12 cellular contexts compared by ENCODE assay signal in the genomic region with DNA sequence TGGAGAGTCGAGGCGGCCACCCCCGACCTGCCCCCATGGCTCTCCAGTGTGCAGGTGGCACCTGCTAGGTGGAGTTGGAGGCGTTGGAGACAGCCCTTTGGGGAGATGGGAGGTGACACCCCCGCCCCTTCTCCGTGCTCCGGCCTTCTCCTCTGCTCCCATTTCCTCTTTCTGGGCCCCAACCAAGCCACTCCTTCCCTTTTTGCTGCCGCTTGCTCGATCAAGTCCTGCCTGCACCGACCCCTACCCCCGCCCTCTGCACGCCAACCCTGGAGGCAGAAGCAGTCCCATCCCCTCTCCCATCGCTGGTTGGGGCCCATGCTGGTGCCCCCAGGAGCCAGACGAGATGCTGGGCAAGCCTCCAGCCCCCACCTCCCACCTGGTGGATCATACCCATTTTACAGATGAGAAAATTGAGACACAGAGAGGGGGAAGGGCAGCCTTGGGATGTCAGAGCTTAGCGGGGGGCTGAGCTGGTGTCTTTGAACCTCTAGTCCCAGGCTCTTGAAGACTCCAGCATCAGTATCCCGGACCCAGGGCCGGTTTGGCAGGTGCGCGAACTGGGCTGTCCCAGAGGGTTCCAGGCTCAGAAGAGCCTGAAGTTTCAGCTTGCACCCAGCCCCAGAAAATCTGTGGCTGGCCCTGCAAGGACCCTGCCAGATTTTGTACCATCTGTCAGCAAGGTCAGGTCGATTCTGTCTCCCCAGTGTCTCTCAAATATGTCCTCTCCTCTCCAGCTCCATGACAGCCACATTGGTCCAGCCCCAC. TPM values are rescaled to one million over a fixed set of nuclear protein-coding genes. Genes with fewer than 3 reads are reported as not detected.
A peak's percentile ranks its signal among the peaks of the same experiment; 100 is the strongest.
DNase-seq lines count a peak whose midpoint lies in the region; ATAC-seq, FAIRE-seq and TF ChIP-seq lines count a peak whose summit lies in the region.
"Had no signal": no experiment of that assay in that cellular context is flagged by ENCODE, and none has a peak within 500 bp of the region (broad histone marks: within the 10 kb centered on the region; RNA-seq: fewer than 3 reads in every experiment).

No MANE protein-coding gene starts in this region.

- no peaks in the 10 kb centered on the region for H3K9me3 ChIP-seq in K562 (replicated peaks; ENCODE audit: control insufficient read depth, insufficient read depth, low read depth, low read length)
- H3K9me3 ChIP-seq in esophagus squamous epithelium, result no peaks in the 10 kb centered on the region
- H3K9me3 ChIP-seq: vagina had no signal

- ATAC-seq in K562, result peak; percentile 30
- ATAC-seq in HG03378 (IDR thresholded peaks at IDR 0.05; ENCODE audit: unreplicated experiment), result no peak

- H3K4me3 Mint-ChIP-seq in activated CD4-positive, alpha-beta T cell treated with anti-CD3 and anti-CD28 coated beads, Interleukin-2, amount 10 ng/mL, durations not matched to agents 7 days and 5 days, result no peak overlapping the region

- peak overlapping the region; percentile 35; the same call in 1 of the 2 replicates for H2AFZ ChIP-seq in K562 (ENCODE audit: low read depth, low read length)

- H3K27me3 Mint-ChIP-seq in activated CD4-positive, alpha-beta T cell treated with anti-CD3 and anti-CD28 coated beads, Interleukin-2, amount 10 ng/mL, durations not matched to agents 7 days and 5 days, result no peaks in the 10 kb centered on the region

- H3K36me3 ChIP-seq in K562 (ENCODE audit: control insufficient read depth, insufficient read depth, low read length) (no peaks in the 10 kb centered on the region), esophagus squamous epithelium (peaks cover 0 to 49% (median 6%) of the 10 kb centered on the region in 3 donors)
- H3K36me3 ChIP-seq: vagina had no signal

- 0 out of 4 replicates have a peak overlapping the region, but pooled peaks of 1 of the 2 experiments have one; percentile 23 for H3K9ac ChIP-seq in K562 (ENCODE audit: insufficient read depth in 1 of 2, low read depth in 2 of 2, low read length in 2 of 2)

- no peak for TF ChIP-seq EP300 in K562 (IDR thresholded peaks at IDR 0.05; ENCODE audit: low read length)

- H3K36me3 Mint-ChIP-seq in activated CD4-positive, alpha-beta T cell treated with anti-CD3 and anti-CD28 coated beads, Interleukin-2, amount 10 ng/mL, durations not matched to agents 7 days and 5 days (ENCODE audit: low read depth), result peaks cover 27% of the 10 kb centered on the region

- no peaks in the 10 kb centered on the region for H3K9me1 ChIP-seq in K562 (ENCODE audit: control insufficient read depth, insufficient read depth, low read length)

- no peaks in the 10 kb centered on the region for H3K9me3 Mint-ChIP-seq in activated CD4-positive, alpha-beta T cell treated with anti-CD3 and anti-CD28 coated beads, Interleukin-2, amount 10 ng/mL, durations not matched to agents 7 days and 5 days

- in situ Hi-C loops in K562 (cut with MboI), result no loop called here

- no peaks in the 10 kb centered on the region for H3K79me2 ChIP-seq in K562 (ENCODE audit: control insufficient read depth, insufficient read depth, low read length)

- H4K20me1 ChIP-seq in K562 (replicated peaks; ENCODE audit: control insufficient read depth, insufficient read depth, low read length), result no peaks in the 10 kb centered on the region

- H3K27ac ChIP-seq in K562 (ENCODE audit: extremely low read depth, low read depth, low read length) (no peak overlapping the region), esophagus squamous epithelium (peak overlapping the region in 2 of 4 donors; percentile 13 to 39)
- H3K27ac ChIP-seq: vagina had no signal

- H3K4me3 ChIP-seq in NB4 (ENCODE audit: low read depth, low read length) (no peak overlapping the region), K562 (no peak overlapping the region), esophagus squamous epithelium (no peak overlapping the region)
- H3K4me3 ChIP-seq: vagina had no signal

- H3K4me1 Mint-ChIP-seq in activated CD4-positive, alpha-beta T cell treated with anti-CD3 and anti-CD28 coated beads, Interleukin-2, amount 10 ng/mL, durations not matched to agents 7 days and 5 days, result peaks cover 31% of the 10 kb centered on the region

- no TSS peak for BruUV-seq in K562 (replicated peaks; lab: Mats Ljungman, UMichigan)

- peak overlapping the region; percentile 13 for H3K27ac Mint-ChIP-seq in activated CD4-positive, alpha-beta T cell treated with anti-CD3 and anti-CD28 coated beads, Interleukin-2, amount 10 ng/mL, durations not matched to agents 7 days and 5 days

- WGBS in K562 (ENCODE audit: insufficient coverage, low coverage, missing lambda C conversion rate), result 59% methylated on average over 18 of the region's 20 CpGs
- WGBS in esophagus squamous epithelium, 2 donors, result 61 to 75% methylated on average over 14 to 15 of the region's 20 CpGs

- no peaks in the 10 kb centered on the region; a peak in 1 of 5 replicates for H3K27me3 ChIP-seq in K562 (ENCODE audit: control insufficient read depth in 2 of 2, insufficient read depth in 2 of 2, low read length in 2 of 2)
- peaks cover 0 to 6% (median 0%) of the 10 kb centered on the region in 4 donors for H3K27me3 ChIP-seq in esophagus squamous epithelium
- H3K27me3 ChIP-seq: vagina had no signal

- no peak for TF ChIP-seq RAD21 in K562 (CRISPR knock-in tag; conservative IDR thresholded peaks at IDR 0.05 in 1 of 2, IDR thresholded peaks at IDR 0.05 in 1 of 2)

- TF ChIP-seq CTCF in NB4 (IDR thresholded peaks at IDR 0.05; ENCODE audit: low read depth, low read length) (no peak), K562 (IDR thresholded peaks at IDR 0.05 in 2 of 3, conservative IDR thresholded peaks at IDR 0.05 in 1 of 3; ENCODE audit: insufficient read depth in 2 of 3, low read depth in 1 of 3, low read length in 3 of 3) (no peak), esophagus squamous epithelium (IDR thresholded peaks at IDR 0.05) (no peak)

- POLR2A ChIA-PET in activated CD4-positive, alpha-beta T cell treated with anti-CD3 and anti-CD28 coated beads, Interleukin-2, amount 10 ng/mL, durations not matched to agents 7 days and 5 days (lab: Charles Lee), result no interaction called here
- POLR2A ChIA-PET in K562 (lab: Yijun Ruan, JAX), result no interaction called here

- TF ChIP-seq POLR2A in NB4 (IDR thresholded peaks at IDR 0.05; ENCODE audit: extremely low read depth, insufficient read length) (no peak), K562 (conservative IDR thresholded peaks at IDR 0.05) (no peak), esophagus squamous epithelium (IDR thresholded peaks at IDR 0.05) (no peak)

- CTCF ChIA-PET in activated CD4-positive, alpha-beta T cell treated with anti-CD3 and anti-CD28 coated beads, Interleukin-2, amount 10 ng/mL, durations not matched to agents 7 days and 5 days (lab: Charles Lee), result interaction anchor here (0.6 to 1.6 kb wide), 6 partner anchors 8 to 285 kb away, joined by 3 to 7 read pairs (median 4); partner anchors contain the start of genes GNA15 and NCLN
- CTCF ChIA-PET in K562 (lab: Yijun Ruan, JAX; ENCODE audit: low intra/inter-chr PET ratio), result no interaction called here

- FAIRE-seq in K562 (lab: Jason Lieb, UNC), result no peak
- FAIRE-seq: D721Med had no signal

- no peak overlapping the region for H3K4me2 ChIP-seq in K562 (ENCODE audit: insufficient read depth, low read length)

- peaks cover 0 to 26% of the 10 kb centered on the region in 2 experiments; a peak in 3 of 5 replicates for H3K4me1 ChIP-seq in K562 (replicated peaks in 1 of 2; ENCODE audit: control insufficient read depth in 2 of 2, insufficient read depth in 2 of 2, low read length in 2 of 2)
- H3K4me1 ChIP-seq in esophagus squamous epithelium, result peaks cover 21 to 32% (median 22%) of the 10 kb centered on the region in 3 donors

- no peak for DNase-seq in activated CD4-positive, alpha-beta T cell treated with anti-CD3 and anti-CD28 coated beads, Interleukin-2, amount 10 ng/mL, durations not matched to agents 7 days and 5 days
- no peak for DNase-seq in activated CD4-positive, alpha-beta T cell treated with anti-CD3 and anti-CD28 coated beads, Interleukin-2, amount 50 U/mL, for 48 hours
- DNase-seq in NB4 (ENCODE audit: low read depth) (peak; percentile 84), K562 (ENCODE audit: extremely low read depth in 1 of 4, low spot score in 3 of 4) (peak in 2 of 4 experiments; percentile 10 to 18), pons (ENCODE audit: low spot score) (peak; percentile 41), esophagus squamous epithelium (lab: John Stamatoyannopoulos, UW) (no peak), NCI-H1436 treated with DMSO at 0.1 percent for 48 hours (lab: John Stamatoyannopoulos, UW) (no peak)
- DNase-seq: cortex of kidney had no signal

- intact Hi-C loops in K562 (cut with micrococcal nuclease), result no loop called here
- intact Hi-C loops in esophagus squamous epithelium (cut with DNase I), result no loop called here

RNA-seq across cellular contexts. Expression of gene GNA15, which starts 10.3 kb away (rescaled TPM):
- 10 to 100 TPM; 22.8 to 23.6 TPM for total RNA-seq in activated CD4-positive, alpha-beta T cell treated with anti-CD3 and anti-CD28 coated beads, Interleukin-2, amount 10 ng/mL, durations not matched to agents 7 days and 5 days
- total RNA-seq in K562 (2011; cell fraction: chromatin; rRNA removed; ENCODE audit: low replicate concordance), result 0.35 TPM in 1 of 2 replicates, not detected in the other
- total RNA-seq in K562 (2011; cell fraction: nucleolus; rRNA removed), result 0.13 and 0.17 TPM in 2 replicates
- total RNA-seq in K562 (2011; cell fraction: nucleoplasm; rRNA removed), result not detected in 2 replicates
- total RNA-seq in K562 (2014; rRNA removed), result 0.09 TPM in 1 of 2 replicates, not detected in the other
- 0.07 and 0.13 TPM in 2 replicates for total RNA-seq in K562 (2014; rRNA removed; fragmentation: Illumina TruSeq; extraction: Trizol)
- total RNA-seq in K562 (2015; rRNA removed; fragmentation: Illumina TruSeq; extraction: Trizol), result 0.19 and 0.22 TPM in 2 replicates
- total RNA-seq in K562 (2021), result 0.13 and 0.24 TPM in 2 replicates
- 0.19 and 0.22 TPM in 2 replicates for polyA plus RNA-seq in K562 (2011; rRNA removed)
- 0.18 and 0.25 TPM in 2 replicates for polyA plus RNA-seq in K562 (2011; cell fraction: cytosol; rRNA removed)
- polyA plus RNA-seq in K562 (2011; cell fraction: nucleus; rRNA removed), result 0.29 and 0.40 TPM in 2 replicates
- 0.65 and 0.76 TPM in 2 replicates for polyA plus RNA-seq in K562 (2012)
- 0.10 and 0.22 TPM in 2 replicates for polyA plus RNA-seq in K562 (2014; fragmentation: Illumina TruSeq; extraction: Trizol)
- under 1 TPM in 1 of 2 experiments, not detected in 1; 0.03 TPM for polyA plus RNA-seq in K562 (2014; fragmentation: Nextera tagmentation; extraction: Ambion mirVana)
- 0.11 and 0.35 TPM in 2 replicates for polyA plus RNA-seq in K562 (2014; rRNA removed)
- polyA minus RNA-seq in K562 (2011; rRNA and poly(A)+ RNA removed), result 0.27 TPM in 1 of 2 replicates, not detected in the other
- polyA minus RNA-seq in K562 (2011; cell fraction: cytosol; rRNA and poly(A)+ RNA removed), result not detected in 2 replicates
- polyA minus RNA-seq in K562 (2011; cell fraction: nucleus; rRNA and poly(A)+ RNA removed), result 0.13 TPM in 1 of 2 replicates, not detected in the other
- 100 to 1,000 TPM in 3 of 4 donors, 10 to 100 TPM in 1; 72.7 to 186 (median 132) TPM for total RNA-seq in esophagus squamous epithelium

RNA-seq across cellular contexts. Expression of gene S1PR4, which starts 32.5 kb away (rescaled TPM):
- 100 to 1,000 TPM; 162 to 209 TPM for total RNA-seq in activated CD4-positive, alpha-beta T cell treated with anti-CD3 and anti-CD28 coated beads, Interleukin-2, amount 10 ng/mL, durations not matched to agents 7 days and 5 days
- not detected in 2 replicates for total RNA-seq in K562 (2011; cell fraction: chromatin; rRNA removed; ENCODE audit: low replicate concordance)
- total RNA-seq in K562 (2011; cell fraction: nucleolus; rRNA removed), result not detected in 2 replicates
- total RNA-seq in K562 (2011; cell fraction: nucleoplasm; rRNA removed), result not detected in 2 replicates
- not detected in 2 replicates for total RNA-seq in K562 (2014; rRNA removed)
- not detected in 2 replicates for total RNA-seq in K562 (2014; rRNA removed; fragmentation: Illumina TruSeq; extraction: Trizol)
- total RNA-seq in K562 (2015; rRNA removed; fragmentation: Illumina TruSeq; extraction: Trizol), result not detected in 2 replicates
- 0.18 and 0.27 TPM in 2 replicates for total RNA-seq in K562 (2021)
- polyA plus RNA-seq in K562 (2011; rRNA removed), result not detected in 2 replicates
- 0.04 TPM in 1 of 2 replicates, not detected in the other for polyA plus RNA-seq in K562 (2011; cell fraction: cytosol; rRNA removed)
- polyA plus RNA-seq in K562 (2011; cell fraction: nucleus; rRNA removed), result 0.08 and 0.53 TPM in 2 replicates
- not detected in 2 replicates for polyA plus RNA-seq in K562 (2012)
- polyA plus RNA-seq in K562 (2014; fragmentation: Illumina TruSeq; extraction: Trizol), result not detected in 2 replicates
- not detected for polyA plus RNA-seq in K562 (2014; fragmentation: Nextera tagmentation; extraction: Ambion mirVana)
- polyA plus RNA-seq in K562 (2014; rRNA removed), result 0.07 TPM in 1 of 2 replicates, not detected in the other
- polyA minus RNA-seq in K562 (2011; rRNA and poly(A)+ RNA removed), result not detected in 2 replicates
- polyA minus RNA-seq in K562 (2011; cell fraction: cytosol; rRNA and poly(A)+ RNA removed), result not detected in 2 replicates
- polyA minus RNA-seq in K562 (2011; cell fraction: nucleus; rRNA and poly(A)+ RNA removed), result 0.13 TPM in 1 of 2 replicates, not detected in the other
- 1 to 10 TPM in 3 of 4 donors, under 1 TPM in 1; 0.53 to 4.2 (median 1.9) TPM for total RNA-seq in esophagus squamous epithelium
- total RNA-seq: LHCN-M2, vagina had no signal

RNA-seq across cellular contexts. Expression of gene NCLN, which starts 39.6 kb away (rescaled TPM):
- total RNA-seq in activated CD4-positive, alpha-beta T cell treated with anti-CD3 and anti-CD28 coated beads, Interleukin-2, amount 10 ng/mL, durations not matched to agents 7 days and 5 days, result 10 to 100 TPM; 52.1 to 56.0 TPM
- 48.8 and 166 TPM in 2 replicates for total RNA-seq in K562 (2011; cell fraction: chromatin; rRNA removed; ENCODE audit: low replicate concordance)
- 171 and 189 TPM in 2 replicates for total RNA-seq in K562 (2011; cell fraction: nucleolus; rRNA removed)
- 87.3 and 91.6 TPM in 2 replicates for total RNA-seq in K562 (2011; cell fraction: nucleoplasm; rRNA removed)
- total RNA-seq in K562 (2014; rRNA removed), result 49.3 and 79.1 TPM in 2 replicates
- 11.6 and 20.2 TPM in 2 replicates for total RNA-seq in K562 (2014; rRNA removed; fragmentation: Illumina TruSeq; extraction: Trizol)
- 39.7 and 47.4 TPM in 2 replicates for total RNA-seq in K562 (2015; rRNA removed; fragmentation: Illumina TruSeq; extraction: Trizol)
- total RNA-seq in K562 (2021), result 120 and 126 TPM in 2 replicates
- 39.6 and 55.9 TPM in 2 replicates for polyA plus RNA-seq in K562 (2011; rRNA removed)
- polyA plus RNA-seq in K562 (2011; cell fraction: cytosol; rRNA removed), result 53.3 and 119 TPM in 2 replicates
- polyA plus RNA-seq in K562 (2011; cell fraction: nucleus; rRNA removed), result 113 and 190 TPM in 2 replicates
- polyA plus RNA-seq in K562 (2012), result 69.1 and 86.6 TPM in 2 replicates
- 25.6 and 56.1 TPM in 2 replicates for polyA plus RNA-seq in K562 (2014; fragmentation: Illumina TruSeq; extraction: Trizol)
- 1 to 10 TPM; 3.8 to 5.9 TPM for polyA plus RNA-seq in K562 (2014; fragmentation: Nextera tagmentation; extraction: Ambion mirVana)
- polyA plus RNA-seq in K562 (2014; rRNA removed), result 58.0 and 62.8 TPM in 2 replicates
- 11.0 and 30.4 TPM in 2 replicates for polyA minus RNA-seq in K562 (2011; rRNA and poly(A)+ RNA removed)
- 50.3 and 58.3 TPM in 2 replicates for polyA minus RNA-seq in K562 (2011; cell fraction: cytosol; rRNA and poly(A)+ RNA removed)
- 23.9 and 31.8 TPM in 2 replicates for polyA minus RNA-seq in K562 (2011; cell fraction: nucleus; rRNA and poly(A)+ RNA removed)
- total RNA-seq in esophagus squamous epithelium, result 10 to 100 TPM; 27.3 to 59.6 (median 40.8) TPM

RNA-seq across cellular contexts. Expression of gene GNA11, which starts 51.9 kb away (rescaled TPM):
- under 1 TPM; 0.79 to 0.87 TPM for total RNA-seq in activated CD4-positive, alpha-beta T cell treated with anti-CD3 and anti-CD28 coated beads, Interleukin-2, amount 10 ng/mL, durations not matched to agents 7 days and 5 days
- total RNA-seq in K562 (2011; cell fraction: chromatin; rRNA removed; ENCODE audit: low replicate concordance), result 18.8 and 42.3 TPM in 2 replicates
- total RNA-seq in K562 (2011; cell fraction: nucleolus; rRNA removed), result 20.7 and 22.8 TPM in 2 replicates
- 12.6 and 17.6 TPM in 2 replicates for total RNA-seq in K562 (2011; cell fraction: nucleoplasm; rRNA removed)
- total RNA-seq in K562 (2014; rRNA removed) (14.5 and 19.3 TPM in 2 replicates), K562 (2014; rRNA removed; fragmentation: Illumina TruSeq; extraction: Trizol) (7.0 and 12.7 TPM in 2 replicates), K562 (2015; rRNA removed; fragmentation: Illumina TruSeq; extraction: Trizol) (13.4 and 16.5 TPM in 2 replicates), K562 (2021) (24.3 and 24.8 TPM in 2 replicates), esophagus squamous epithelium (10 to 100 TPM; 21.2 to 39.7 (median 34.0) TPM)
- polyA plus RNA-seq in K562 (2011; rRNA removed) (3.6 and 9.7 TPM in 2 replicates), K562 (2014; fragmentation: Illumina TruSeq; extraction: Trizol) (23.5 and 24.5 TPM in 2 replicates), K562 (2014; fragmentation: Nextera tagmentation; extraction: Ambion mirVana) (under 1 TPM; 0.18 to 0.21 TPM), K562 (2014; rRNA removed) (16.6 and 18.2 TPM in 2 replicates)
- polyA plus RNA-seq in K562 (2011; cell fraction: cytosol; rRNA removed), result 11.1 and 14.7 TPM in 2 replicates
- 18.1 and 22.6 TPM in 2 replicates for polyA plus RNA-seq in K562 (2011; cell fraction: nucleus; rRNA removed)
- 22.6 and 23.5 TPM in 2 replicates for polyA plus RNA-seq in K562 (2012)
- 1.6 and 10.8 TPM in 2 replicates for polyA minus RNA-seq in K562 (2011; rRNA and poly(A)+ RNA removed)
- polyA minus RNA-seq in K562 (2011; cell fraction: cytosol; rRNA and poly(A)+ RNA removed), result 10.8 and 11.5 TPM in 2 replicates
- polyA minus RNA-seq in K562 (2011; cell fraction: nucleus; rRNA and poly(A)+ RNA removed), result 4.6 and 5.7 TPM in 2 replicates

Comparison
In these comparisons a context has a peak if more than half of its experiments do, and no peak if none do; other contexts are left out.
1. DNase-seq: peak in NB4 (single experiment) and pons (single experiment); none in activated CD4-positive, alpha-beta T cell treated with anti-CD3 and anti-CD28 coated beads, Interleukin-2, amount 10 ng/mL, durations not matched to agents 7 days and 5 days (single experiment), activated CD4-positive, alpha-beta T cell treated with anti-CD3 and anti-CD28 coated beads, Interleukin-2, amount 50 U/mL, for 48 hours (0 of 2), esophagus squamous epithelium (single experiment) and NCI-H1436 treated with DMSO at 0.1 percent for 48 hours (single experiment).
2. RNA of gene GNA15, which starts 10.3 kb away (total RNA-seq): 72.7 to 186 TPM in esophagus squamous epithelium and 22.8 to 23.6 TPM in activated CD4-positive, alpha-beta T cell treated with anti-CD3 and anti-CD28 coated beads, Interleukin-2, amount 10 ng/mL, durations not matched to agents 7 days and 5 days; 0.07 to 0.35 TPM in K562; every median in the first group is over 10 times any median in the second.
3. RNA of gene S1PR4, which starts 32.5 kb away (total RNA-seq): 162 to 209 TPM in activated CD4-positive, alpha-beta T cell treated with anti-CD3 and anti-CD28 coated beads, Interleukin-2, amount 10 ng/mL, durations not matched to agents 7 days and 5 days; 0.53 to 4.2 TPM in esophagus squamous epithelium and 0.18 to 0.27 TPM in K562; every median in the first group is over 10 times any median in the second.